21 cellular contexts compared by ENCODE assay signal in genomic region chr10:123584419-123584775, GRCh38.
"Had no signal": no experiment of that assay in that cellular context is flagged by ENCODE, and none has a peak within 500 bp of the region (broad histone marks: within the 10 kb centered on the region; RNA-seq: fewer than 3 reads in every experiment).

No MANE protein-coding gene starts in this region.

- H3K27ac Mint-ChIP-seq: activated CD8-positive, alpha-beta memory T cell treated with anti-CD3 and anti-CD28 coated beads, Interleukin-2, amount 10 ng/mL, durations not matched to agents 7 days and 5 days; activated naive CD4-positive, alpha-beta T cell treated with anti-CD3 and anti-CD28 coated beads, Interleukin-2, amount 10 ng/mL, durations not matched to agents 7 days and 5 days; activated T-cell treated with anti-CD3 and anti-CD28 coated beads, Interleukin-2, amount 50 U/mL, for 24 hours; dendritic cell treated with granulocyte-macrophage colony-stimulating factor and Interleukin-4, amounts not matched to agents 40 ng/mL and 50 ng/mL, for 4 days; effector memory CD8-positive, alpha-beta T cell; naive thymus-derived CD8-positive, alpha-beta T cell; stimulated activated naive CD8-positive, alpha-beta T cell treated with anti-CD3 and anti-CD28 coated beads, Interleukin-15, amount 100 ng/mL, for 72 hours; T-cell had no signal

- H3K36me3 ChIP-seq: ascending aorta, breast epithelium, left ventricle myocardium inferior, right atrium auricular region, upper lobe of right lung had no signal

- H3K9me3 ChIP-seq: ascending aorta, breast epithelium, left ventricle myocardium inferior, mucosa of descending colon, right atrium auricular region, testis, upper lobe of right lung had no signal

- H3K27ac ChIP-seq: breast epithelium, epithelial cell of prostate, left ventricle myocardium inferior, right atrium auricular region, testis, upper lobe of right lung had no signal

- DNase-seq: activated CD4-positive, alpha-beta T cell treated with anti-CD3 and anti-CD28 coated beads for 1 hour; activated CD4-positive, alpha-beta T cell treated with anti-CD3 and anti-CD28 coated beads, Interleukin-2, amount 50 U/mL, for 4 hours; activated CD8-positive, alpha-beta memory T cell treated with anti-CD3 and anti-CD28 coated beads, Interleukin-2, amount 10 ng/mL, durations not matched to agents 7 days and 5 days; activated T-cell treated with anti-CD3 and anti-CD28 coated beads, Interleukin-2, amount 50 U/mL, for 24 hours; cerebellar nuclear complex; effector memory CD8-positive, alpha-beta T cell; naive thymus-derived CD8-positive, alpha-beta T cell; T-helper 9 cell had no signal

- ATAC-seq: activated CD8-positive, alpha-beta memory T cell treated with anti-CD3 and anti-CD28 coated beads, Interleukin-2, amount 10 ng/mL, durations not matched to agents 7 days and 5 days; effector memory CD8-positive, alpha-beta T cell; naive thymus-derived CD8-positive, alpha-beta T cell; stimulated activated naive CD8-positive, alpha-beta T cell treated with anti-CD3 and anti-CD28 coated beads, Interleukin-15, amount 100 ng/mL, for 72 hours; T-cell had no signal

- H3K4me1 Mint-ChIP-seq: activated CD8-positive, alpha-beta memory T cell treated with anti-CD3 and anti-CD28 coated beads, Interleukin-2, amount 10 ng/mL, durations not matched to agents 7 days and 5 days; activated naive CD4-positive, alpha-beta T cell treated with anti-CD3 and anti-CD28 coated beads, Interleukin-2, amount 10 ng/mL, durations not matched to agents 7 days and 5 days; naive thymus-derived CD8-positive, alpha-beta T cell; stimulated activated naive CD8-positive, alpha-beta T cell treated with anti-CD3 and anti-CD28 coated beads, Interleukin-15, amount 100 ng/mL, for 72 hours; T-cell had no signal

- H3K27me3 ChIP-seq: ascending aorta, right atrium auricular region, testis had no signal

- H3K36me3 Mint-ChIP-seq: activated CD8-positive, alpha-beta memory T cell treated with anti-CD3 and anti-CD28 coated beads, Interleukin-2, amount 10 ng/mL, durations not matched to agents 7 days and 5 days; activated naive CD4-positive, alpha-beta T cell treated with anti-CD3 and anti-CD28 coated beads, Interleukin-2, amount 10 ng/mL, durations not matched to agents 7 days and 5 days; naive thymus-derived CD8-positive, alpha-beta T cell; T-cell had no signal

- H3K4me1 ChIP-seq: breast epithelium, left ventricle myocardium inferior, testis, upper lobe of right lung had no signal

- H3K4me3 ChIP-seq: left ventricle myocardium inferior, mucosa of descending colon, right atrium auricular region, smooth muscle cell, testis, upper lobe of right lung had no signal

- H3K4me3 Mint-ChIP-seq: activated CD8-positive, alpha-beta memory T cell treated with anti-CD3 and anti-CD28 coated beads, Interleukin-2, amount 10 ng/mL, durations not matched to agents 7 days and 5 days; activated naive CD4-positive, alpha-beta T cell treated with anti-CD3 and anti-CD28 coated beads, Interleukin-2, amount 10 ng/mL, durations not matched to agents 7 days and 5 days; activated T-cell treated with anti-CD3 and anti-CD28 coated beads, Interleukin-2, amount 50 U/mL, for 24 hours; dendritic cell treated with granulocyte-macrophage colony-stimulating factor and Interleukin-4, amounts not matched to agents 40 ng/mL and 50 ng/mL, for 4 days; effector memory CD8-positive, alpha-beta T cell; naive thymus-derived CD8-positive, alpha-beta T cell; stimulated activated naive CD8-positive, alpha-beta T cell treated with anti-CD3 and anti-CD28 coated beads, Interleukin-15, amount 100 ng/mL, for 72 hours; T-cell had no signal

- H3K9me3 Mint-ChIP-seq: activated naive CD4-positive, alpha-beta T cell treated with anti-CD3 and anti-CD28 coated beads, Interleukin-2, amount 10 ng/mL, durations not matched to agents 7 days and 5 days; activated T-cell treated with anti-CD3 and anti-CD28 coated beads, Interleukin-2, amount 50 U/mL, for 24 hours; dendritic cell treated with granulocyte-macrophage colony-stimulating factor and Interleukin-4, amounts not matched to agents 40 ng/mL and 50 ng/mL, for 4 days; effector memory CD8-positive, alpha-beta T cell; naive thymus-derived CD8-positive, alpha-beta T cell; stimulated activated naive CD8-positive, alpha-beta T cell treated with anti-CD3 and anti-CD28 coated beads, Interleukin-15, amount 100 ng/mL, for 72 hours; T-cell had no signal
